ENCODE assay signal across 12 cellular contexts in genomic region chr12:29726321-29726692, GRCh38.
DNase-seq lines count a peak whose midpoint lies in the region; ATAC-seq and TF ChIP-seq lines count a peak whose summit lies in the region.
"Had no signal": no experiment of that assay in that cellular context is flagged by ENCODE, and none has a peak within 500 bp of the region (broad histone marks: within the 10 kb centered on the region; RNA-seq: fewer than 3 reads in every experiment).

No MANE protein-coding gene starts in this region.

- H3K4me1 ChIP-seq in tibial artery, result peaks cover 0 to 77% (median 31%) of the 10 kb centered on the region in 4 donors
- H3K4me1 ChIP-seq: A549 had no signal

- TF ChIP-seq CTCF in tibial artery (IDR thresholded peaks at IDR 0.05), result no peak

- no peak overlapping the region for H3K4me3 ChIP-seq in tibial artery
- H3K4me3 ChIP-seq: A549 had no signal

- H3K9me3 ChIP-seq in tibial artery, result no peaks in the 10 kb centered on the region
- H3K9me3 ChIP-seq: A549 had no signal

- no peaks in the 10 kb centered on the region for H3K27me3 ChIP-seq in tibial artery

- no peaks in the 10 kb centered on the region for H3K36me3 ChIP-seq in tibial artery

- intact Hi-C loops in tibial artery (cut with DNase I; ENCODE audit: low total_unique reads), result no loop called here

- DNase-seq in NCI-H1694 treated with DMSO at 0.1 percent for 48 hours (lab: John Stamatoyannopoulos, UW) (peak; percentile 74), NCI-H1694 (lab: John Stamatoyannopoulos, UW) (no peak), caudate nucleus (lab: John Stamatoyannopoulos, UW) (no peak), medulla oblongata (ENCODE audit: extremely low spot score) (peak; percentile 17), tibial artery (no peak), nucleus accumbens (lab: John Stamatoyannopoulos, UW) (no peak)
- DNase-seq: activated CD4-positive, alpha-beta memory T cell treated with anti-CD3 and anti-CD28 coated beads, Interleukin-2, amount 10 ng/mL, durations not matched to agents 7 days and 5 days; amniotic stem cell; H7 had no signal

- ATAC-seq in HG03442 (IDR thresholded peaks at IDR 0.05; ENCODE audit: unreplicated experiment) (no peak), GM19463 (IDR thresholded peaks at IDR 0.05; ENCODE audit: unreplicated experiment) (no peak)
- ATAC-seq: A549 had no signal

- H3K27ac ChIP-seq in caudate nucleus (ENCODE audit: low read depth, low read length), result peak overlapping the region; percentile 14
- H3K27ac ChIP-seq in tibial artery, result peak overlapping the region; percentile 77 to 82
- H3K27ac ChIP-seq: A549 had no signal

Comparison
In these comparisons a context has a peak if more than half of its experiments do, and no peak if none do; other contexts are left out.
1. DNase-seq: peak in NCI-H1694 treated with DMSO at 0.1 percent for 48 hours (single experiment) and medulla oblongata (single experiment); none in NCI-H1694 (single experiment), caudate nucleus (0 of 61), tibial artery (0 of 2) and nucleus accumbens (0 of 56).